ENCODE assay signal across 23 cellular contexts in genomic region chr4:39233114-39233513, GRCh38. TPM values are rescaled to one million over a fixed set of nuclear protein-coding genes. Genes with fewer than 3 reads are reported as not detected.
DNase-seq lines count a peak whose midpoint lies in the region; FAIRE-seq and TF ChIP-seq lines count a peak whose summit lies in the region.
"Had no signal": no experiment of that assay in that cellular context is flagged by ENCODE, and none has a peak within 500 bp of the region (broad histone marks: within the 10 kb centered on the region; RNA-seq: fewer than 3 reads in every experiment).

No MANE protein-coding gene starts in this region.

- H3K27ac ChIP-seq in liver (ENCODE audit: low read depth in 1 of 2, low read length in 2 of 2) = no peak overlapping the region
- H3K27ac ChIP-seq: 22Rv1; A549; BLaER1 treated with 17β-estradiol and CSF1 and Interleukin-3, amounts not matched to agents 10 nM and 100 nM; C4-2B had no signal

- H3K36me3 Mint-ChIP-seq in neural crest cell (ENCODE audit: low read depth) = peaks cover 7% of the 10 kb centered on the region

- DNase-seq in GM12892 (ENCODE audit: insufficient read length) = no peak
- no peak for DNase-seq in neural crest cell (ENCODE audit: low read depth, low spot score)
- no peak for DNase-seq in NCI-H446 treated with DMSO at 0.1 percent for 48 hours (lab: John Stamatoyannopoulos, UW)
- DNase-seq in NCI-H2171 (lab: John Stamatoyannopoulos, UW) = no peak
- no peak for DNase-seq in stimulated activated CD4-positive, alpha-beta T cell treated with anti-CD3 and anti-CD28 coated beads, Interleukin-4, amount 100 ng/mL, for 24 hours
- DNase-seq: AML-193; Caco-2; Calu3; CD4-positive, alpha-beta T cell; CD8-positive, alpha-beta T cell; DMS79 treated with DMSO at 0.1 percent for 48 hours; GF-D8 had no signal

- no peaks in the 10 kb centered on the region for H3K9me3 ChIP-seq in liver (ENCODE audit: control insufficient read depth in 4 of 4, low read length in 3 of 4)
- H3K9me3 ChIP-seq: A549; BLaER1 treated with 17β-estradiol and CSF1 and Interleukin-3, amounts not matched to agents 10 nM and 100 nM; Caco-2 had no signal

- peak overlapping the region; percentile 69 for H3K27ac Mint-ChIP-seq in neural crest cell (ENCODE audit: unreplicated experiment)
- H3K27ac Mint-ChIP-seq: B cell; CD4-positive, alpha-beta T cell; CD8-positive, alpha-beta T cell had no signal

- H3K4me3 ChIP-seq in liver (ENCODE audit: low read depth in 1 of 3, low read length in 3 of 3) = no peak overlapping the region
- H3K4me3 ChIP-seq: A549; BLaER1 treated with 17β-estradiol and CSF1 and Interleukin-3, amounts not matched to agents 10 nM and 100 nM had no signal

- FAIRE-seq in GM12892 (lab: Jason Lieb, UNC) = peak; percentile 27
- FAIRE-seq: A549, D721Med, G401.6, GM12891, GM18507, GM19239 had no signal

- H3K27me3 ChIP-seq in liver (ENCODE audit: control insufficient read depth in 4 of 4, insufficient read depth in 4 of 4, low read length in 3 of 4) = no peaks in the 10 kb centered on the region
- H3K27me3 ChIP-seq: BLaER1 treated with 17β-estradiol and CSF1 and Interleukin-3, amounts not matched to agents 10 nM and 100 nM had no signal

- no peaks in the 10 kb centered on the region for H3K27me3 Mint-ChIP-seq in neural crest cell (ENCODE audit: low read depth)
- H3K27me3 Mint-ChIP-seq: B cell; CD4-positive, alpha-beta T cell had no signal

- no peaks in the 10 kb centered on the region for H3K9me3 Mint-ChIP-seq in neural crest cell
- H3K9me3 Mint-ChIP-seq: CD4-positive, alpha-beta T cell; CD8-positive, alpha-beta T cell had no signal

- no peak overlapping the region for H3K9ac ChIP-seq in liver (ENCODE audit: low read depth in 1 of 2, low read length in 2 of 2)
- H3K9ac ChIP-seq: BLaER1 treated with 17β-estradiol and CSF1 and Interleukin-3, amounts not matched to agents 10 nM and 100 nM had no signal

- peaks cover 0 to 4% (median 3%) of the 10 kb centered on the region in 4 donors for H3K36me3 ChIP-seq in liver (ENCODE audit: control insufficient read depth in 4 of 4, insufficient read depth in 3 of 4, low read depth in 1 of 4, low read length in 3 of 4)

- WGBS in liver = 78% methylated on average over 2 of the region's 2 CpGs

- TF ChIP-seq CTCF in liver (IDR thresholded peaks at IDR 0.05; ENCODE audit: low read depth, low read length, missing input control) (no peak), neural crest cell (conservative IDR thresholded peaks at IDR 0.05) (no peak)

- TF ChIP-seq RAD21 in liver (IDR thresholded peaks at IDR 0.05) = no peak

- TF ChIP-seq POLR2A in GM12892 (IDR thresholded peaks at IDR 0.05; ENCODE audit: low read depth, low read length) = no peak

- peaks cover 1 to 22% (median 15%) of the 10 kb centered on the region in 4 donors for H3K4me1 ChIP-seq in liver (ENCODE audit: control insufficient read depth in 4 of 4, insufficient read depth in 4 of 4, low read length in 3 of 4)
- H3K4me1 ChIP-seq: A549; BLaER1 treated with 17β-estradiol and CSF1 and Interleukin-3, amounts not matched to agents 10 nM and 100 nM; Caco-2 had no signal

- H3K4me3 Mint-ChIP-seq in neural crest cell = no peak overlapping the region
- H3K4me3 Mint-ChIP-seq: B cell; CD4-positive, alpha-beta T cell; CD8-positive, alpha-beta T cell had no signal

- no peaks in the 10 kb centered on the region for H3K4me1 Mint-ChIP-seq in neural crest cell
- H3K4me1 Mint-ChIP-seq: B cell had no signal

TF ChIP-seq in liver, 16 proteins besides CTCF, POLR2A, EP300 and RAD21:
- peak; percentile 19 to 37 for TF ChIP-seq HNF4A (conservative IDR thresholded peaks at IDR 0.05)
- TF ChIP-seq SP1 (IDR thresholded peaks at IDR 0.05) = no peak
- no peak for TF ChIP-seq HNF4G (IDR thresholded peaks at IDR 0.05)

RNA-seq across cellular contexts. Expression of gene WDR19, which starts 50.8 kb away (rescaled TPM):
- 12.7 TPM for polyA plus RNA-seq in GM12892 (2012; ENCODE audit: missing spikeins)
- total RNA-seq in liver (10 to 100 TPM; 13.1 to 34.3 TPM), neural crest cell (51.6 and 52.8 TPM in 2 replicates)
- 10 to 100 TPM in 1 of 2 donors, 1 to 10 TPM in 1; 9.5 to 22.3 TPM for polyA plus RNA-seq in liver
